ENCODE assay signal across 20 cellular contexts in the genomic region with DNA sequence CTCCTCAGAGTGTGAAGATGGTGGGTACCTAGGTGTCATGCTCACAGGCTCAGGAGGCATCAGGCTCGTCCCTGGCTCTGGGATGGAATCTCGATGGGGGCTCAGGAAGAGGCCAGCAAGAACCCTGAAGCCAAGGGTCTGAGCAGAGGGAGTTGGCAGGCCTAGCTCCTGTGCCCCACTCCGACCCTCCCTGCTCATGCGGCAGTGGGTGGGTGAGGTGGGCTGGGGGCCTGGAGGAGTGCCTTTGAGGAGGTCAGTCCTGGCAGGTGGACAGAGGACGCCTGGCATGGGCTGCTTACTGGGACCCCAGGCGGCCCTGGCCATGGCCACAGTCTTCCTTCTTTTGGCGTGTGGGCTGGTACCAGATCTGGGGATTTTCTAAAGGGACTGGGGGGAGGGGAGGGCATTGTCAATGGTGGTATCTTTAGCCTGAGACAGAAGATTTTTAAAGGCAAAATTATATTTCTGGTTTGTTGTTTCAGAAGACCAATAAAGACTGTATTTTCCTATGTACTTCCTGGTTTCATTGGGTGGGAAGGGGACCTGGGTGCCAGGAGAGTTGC. TPM values are rescaled to one million over a fixed set of nuclear protein-coding genes. Genes with fewer than 3 reads are reported as not detected.
"Had no signal": no experiment of that assay in that cellular context is flagged by ENCODE, and none has a peak within 500 bp of the region (broad histone marks: within the 10 kb centered on the region; RNA-seq: fewer than 3 reads in every experiment).

No MANE protein-coding gene starts in this region.

- DNase-seq: activated CD4-positive, alpha-beta T cell treated with anti-CD3 and anti-CD28 coated beads, Interleukin-2, amount 50 U/mL, for 48 hours; activated CD8-positive, alpha-beta memory T cell treated with anti-CD3 and anti-CD28 coated beads, Interleukin-2, amount 10 ng/mL, durations not matched to agents 7 days and 5 days; activated naive CD4-positive, alpha-beta T cell treated with anti-CD3 and anti-CD28 coated beads, Interleukin-2, amount 50 U/mL, for 16 hours; activated T-cell treated with anti-CD3 and anti-CD28 coated beads, Interleukin-2, amount 50 U/mL, for 24 hours; effector CD4-positive, alpha-beta T cell; islet precursor cell; mammary epithelial cell; naive B cell; upper lobe of right lung; WERI-Rb-1 had no signal

- H3K4me2 ChIP-seq: smooth muscle cell had no signal

- ATAC-seq: activated CD8-positive, alpha-beta memory T cell treated with anti-CD3 and anti-CD28 coated beads, Interleukin-2, amount 10 ng/mL, durations not matched to agents 7 days and 5 days; left lobe of liver; upper lobe of right lung had no signal

- H3K4me1 Mint-ChIP-seq: activated CD8-positive, alpha-beta memory T cell treated with anti-CD3 and anti-CD28 coated beads, Interleukin-2, amount 10 ng/mL, durations not matched to agents 7 days and 5 days had no signal

- H3K4me3 ChIP-seq: coronary artery, esophagus muscularis mucosa, smooth muscle cell, thoracic aorta, upper lobe of right lung had no signal

- H3K36me3 Mint-ChIP-seq: activated CD8-positive, alpha-beta memory T cell treated with anti-CD3 and anti-CD28 coated beads, Interleukin-2, amount 10 ng/mL, durations not matched to agents 7 days and 5 days; naive B cell had no signal

- H3K27ac Mint-ChIP-seq: activated CD8-positive, alpha-beta memory T cell treated with anti-CD3 and anti-CD28 coated beads, Interleukin-2, amount 10 ng/mL, durations not matched to agents 7 days and 5 days; activated T-cell treated with anti-CD3 and anti-CD28 coated beads, Interleukin-2, amount 50 U/mL, for 24 hours; progenitor cell of endocrine pancreas; stimulated activated naive CD8-positive, alpha-beta T cell treated with anti-CD3 and anti-CD28 coated beads, Interleukin-15, Interleukin-2, amounts not matched to agents 100 ng/mL and 50 ng/mL, for 24 hours had no signal

- H3K9me3 ChIP-seq: esophagus muscularis mucosa, thoracic aorta, upper lobe of right lung had no signal

- H3K9me3 Mint-ChIP-seq: activated T-cell treated with anti-CD3 and anti-CD28 coated beads, Interleukin-2, amount 50 U/mL, for 24 hours; naive B cell; stimulated activated naive CD8-positive, alpha-beta T cell treated with anti-CD3 and anti-CD28 coated beads, Interleukin-15, Interleukin-2, amounts not matched to agents 100 ng/mL and 50 ng/mL, for 24 hours had no signal

- H3K36me3 ChIP-seq: esophagus muscularis mucosa, thoracic aorta, upper lobe of right lung, WERI-Rb-1 had no signal

- H3K4me3 Mint-ChIP-seq: activated CD8-positive, alpha-beta memory T cell treated with anti-CD3 and anti-CD28 coated beads, Interleukin-2, amount 10 ng/mL, durations not matched to agents 7 days and 5 days; activated T-cell treated with anti-CD3 and anti-CD28 coated beads, Interleukin-2, amount 50 U/mL, for 24 hours; naive B cell; stimulated activated naive CD8-positive, alpha-beta T cell treated with anti-CD3 and anti-CD28 coated beads, Interleukin-15, Interleukin-2, amounts not matched to agents 100 ng/mL and 50 ng/mL, for 24 hours had no signal

- H3K4me1 ChIP-seq: upper lobe of right lung had no signal

- H3K27ac ChIP-seq: coronary artery, esophagus muscularis mucosa, thoracic aorta, upper lobe of right lung, WERI-Rb-1 had no signal

RNA-seq across cellular contexts. Expression of a gene that starts 16.0 kb away (rescaled TPM):
- total RNA-seq: activated CD8-positive, alpha-beta memory T cell treated with anti-CD3 and anti-CD28 coated beads, Interleukin-2, amount 10 ng/mL, durations not matched to agents 7 days and 5 days; cardiac septum; left lobe of liver; mammary epithelial cell; smooth muscle cell; T-helper 1 cell treated with Interleukin-12 subunit alpha and Interleukin-12 subunit beta and Interleukin-4 antibody, amounts not matched to agents 30 ng/mL and 1 ng/mL, for 36 hours; thoracic aorta; upper lobe of right lung had no signal
- polyA plus RNA-seq: adipose tissue, mammary epithelial cell, smooth muscle cell had no signal
